Comparison of ENCODE assay signal across 1 cellular context in the genomic region with DNA sequence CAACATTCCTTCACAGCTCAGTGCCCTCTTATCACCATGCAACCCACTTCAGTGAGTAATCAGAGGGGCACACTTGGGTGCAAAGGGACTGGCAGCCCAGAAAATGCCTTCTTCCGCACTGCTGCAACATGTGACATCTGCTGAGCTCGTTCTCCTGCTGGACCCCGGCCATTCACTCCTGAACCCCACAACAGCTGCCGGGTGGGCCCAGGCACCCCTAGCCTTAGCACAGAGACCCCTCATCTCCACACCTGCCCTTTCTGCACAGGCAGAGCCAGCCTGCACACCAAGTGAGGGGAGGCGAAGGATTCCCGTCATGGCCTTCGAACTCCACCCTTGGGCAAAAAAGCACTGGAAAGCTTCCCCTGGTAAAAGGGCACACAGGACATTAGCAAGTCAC.
TF ChIP-seq lines count a peak whose summit lies in the region.

No MANE protein-coding gene starts in this region.

TF ChIP-seq in IMR-90, 13 proteins besides CTCF, POLR2A, EP300 and RAD21:
- TF ChIP-seq CEBPB (IDR thresholded peaks at IDR 0.05; ENCODE audit: low read depth, low read length) (no peak), BHLHE40 (IDR thresholded peaks at IDR 0.05; ENCODE audit: low read depth, low read length) (no peak), MAZ (IDR thresholded peaks at IDR 0.05; ENCODE audit: borderline replicate concordance, low read depth, low read length) (no peak)
